Comparison of ENCODE assay signal across 27 cellular contexts in genomic region chrY:13450596-13451130, GRCh38. TPM values are rescaled to one million over a fixed set of nuclear protein-coding genes. Genes with fewer than 3 reads are reported as not detected.
"Had no signal": no experiment of that assay in that cellular context is flagged by ENCODE, and none has a peak within 500 bp of the region (broad histone marks: within the 10 kb centered on the region; RNA-seq: fewer than 3 reads in every experiment).

No MANE protein-coding gene starts in this region.

- H3K4me2 ChIP-seq: smooth muscle cell had no signal

- DNase-seq: dorsolateral prefrontal cortex; effector CD4-positive, alpha-beta T cell; foreskin fibroblast; gastrocnemius medialis; head of caudate nucleus; left colon; mammary epithelial cell; mesendoderm; midbrain; naive thymus-derived CD8-positive, alpha-beta T cell; occipital lobe; pancreas; stimulated activated CD4-positive, alpha-beta T cell treated with anti-CD3 and anti-CD28 coated beads, Interleukin-12 subunit alpha, Interleukin-12 subunit beta, amount 100 ng/mL, for 4 hours; stimulated activated CD4-positive, alpha-beta T cell treated with anti-CD3 and anti-CD28 coated beads, Interleukin-1b, Interleukin-23, amount 100 ng/mL, for 48 hours; stimulated activated CD4-positive, alpha-beta T cell treated with anti-CD3 and anti-CD28 coated beads, Interleukin-4, amount 100 ng/mL, for 1 hour; stimulated activated CD8-positive, alpha-beta memory T cell treated with anti-CD3 and anti-CD28 coated beads, Interleukin-4, amount 100 ng/mL, for 48 hours; stimulated activated naive CD4-positive, alpha-beta T cell; stimulated activated naive CD8-positive, alpha-beta T cell treated with anti-CD3 and anti-CD28 coated beads, Interleukin-15, amount 100 ng/mL, for 72 hours; trophoblast cell had no signal

- H3K4me3 ChIP-seq: dorsolateral prefrontal cortex, gastrocnemius medialis, pancreas, right atrium auricular region, smooth muscle cell, suprapubic skin had no signal

- H3K9me3 Mint-ChIP-seq: naive thymus-derived CD8-positive, alpha-beta T cell; stimulated activated naive CD8-positive, alpha-beta T cell treated with anti-CD3 and anti-CD28 coated beads, Interleukin-15, amount 100 ng/mL, for 72 hours had no signal

- H3K27ac ChIP-seq: dorsolateral prefrontal cortex, epithelial cell of prostate, pancreas, right atrium auricular region, suprapubic skin had no signal

- H3K4me3 Mint-ChIP-seq: stimulated activated naive CD8-positive, alpha-beta T cell treated with anti-CD3 and anti-CD28 coated beads, Interleukin-15, amount 100 ng/mL, for 72 hours had no signal

- H3K9me3 ChIP-seq: gastrocnemius medialis, pancreas, right atrium auricular region, suprapubic skin had no signal

- H3K27me3 ChIP-seq: dorsolateral prefrontal cortex, gastrocnemius medialis, pancreas, right atrium auricular region, suprapubic skin had no signal

- H3K27me3 Mint-ChIP-seq: naive thymus-derived CD8-positive, alpha-beta T cell; progenitor cell of endocrine pancreas; stimulated activated naive CD8-positive, alpha-beta T cell treated with anti-CD3 and anti-CD28 coated beads, Interleukin-15, amount 100 ng/mL, for 72 hours had no signal

- H3K4me1 ChIP-seq: pancreas, right atrium auricular region, suprapubic skin had no signal

- H3K27ac Mint-ChIP-seq: progenitor cell of endocrine pancreas had no signal

- ATAC-seq: esophagus mucosa; left colon; naive thymus-derived CD8-positive, alpha-beta T cell; pancreas; sciatic nerve; stimulated activated naive CD8-positive, alpha-beta T cell treated with anti-CD3 and anti-CD28 coated beads, Interleukin-15, amount 100 ng/mL, for 72 hours had no signal

- H3K36me3 ChIP-seq: gastrocnemius medialis, pancreas, right atrium auricular region, suprapubic skin had no signal

RNA-seq across cellular contexts. Expression of gene UTY, which starts 29.2 kb away (rescaled TPM):
- total RNA-seq: esophagus mucosa, glomerular endothelial cell, left colon, mammary epithelial cell, occipital lobe, progenitor cell of endocrine pancreas, right atrium auricular region, sciatic nerve, smooth muscle cell had no signal
